Comparison of ENCODE assay signal across 1 cellular context in the genomic region with DNA sequence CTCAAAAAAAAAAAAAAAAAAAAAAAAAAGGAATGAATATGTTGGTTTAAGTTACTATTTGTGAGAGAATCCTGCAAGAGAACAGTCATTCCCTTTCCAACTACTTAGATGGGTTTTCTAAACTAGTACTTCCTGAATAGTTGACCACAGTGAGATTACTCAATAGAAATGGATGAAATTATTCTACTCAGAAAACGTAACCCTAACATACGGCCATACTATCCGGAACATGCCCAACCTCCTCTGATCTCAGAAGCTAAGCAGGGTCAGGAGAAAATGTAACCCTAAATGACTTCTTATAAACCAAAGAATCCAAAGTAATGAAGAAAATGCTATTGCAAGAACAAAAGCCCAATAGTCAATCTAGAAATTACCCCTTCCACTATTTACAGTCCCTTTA.
TF ChIP-seq lines count a peak whose summit lies in the region.

No MANE protein-coding gene starts in this region.

TF ChIP-seq in HepG2, 621 proteins besides CTCF, POLR2A, EP300 and RAD21:
- no peak for TF ChIP-seq NFKBIZ (CRISPR knock-in tag; IDR thresholded peaks at IDR 0.05)
- TF ChIP-seq MZF1 (CRISPR knock-in tag; IDR thresholded peaks at IDR 0.05; ENCODE audit: borderline replicate concordance), result no peak
- TF ChIP-seq, protein P1, sequence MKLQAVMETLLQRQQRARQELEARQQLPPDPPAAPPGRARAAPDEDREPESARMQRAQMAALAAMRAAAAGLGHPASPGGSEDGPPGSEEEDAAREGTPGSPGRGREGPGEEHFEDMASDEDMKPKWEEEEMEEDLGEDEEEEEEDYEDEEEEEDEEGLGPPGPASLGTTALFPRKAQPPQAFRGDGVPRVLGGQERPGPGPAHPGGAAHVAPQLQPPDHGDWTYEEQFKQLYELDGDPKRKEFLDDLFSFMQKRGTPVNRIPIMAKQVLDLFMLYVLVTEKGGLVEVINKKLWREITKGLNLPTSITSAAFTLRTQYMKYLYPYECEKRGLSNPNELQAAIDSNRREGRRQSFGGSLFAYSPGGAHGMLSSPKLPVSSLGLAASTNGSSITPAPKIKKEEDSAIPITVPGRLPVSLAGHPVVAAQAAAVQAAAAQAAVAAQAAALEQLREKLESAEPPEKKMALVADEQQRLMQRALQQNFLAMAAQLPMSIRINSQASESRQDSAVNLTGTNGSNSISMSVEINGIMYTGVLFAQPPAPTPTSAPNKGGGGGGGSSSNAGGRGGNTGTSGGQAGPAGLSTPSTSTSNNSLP (IDR thresholded peaks at IDR 0.05; ENCODE audit: low read depth, low read length), result no peak
- TF ChIP-seq MAF1 (CRISPR knock-in tag; IDR thresholded peaks at IDR 0.05; ENCODE audit: borderline replicate concordance), result no peak
- TF ChIP-seq ATF7-NPFF (CRISPR knock-in tag; IDR thresholded peaks at IDR 0.05; ENCODE audit: low read depth), result no peak
- TF ChIP-seq NR3C1 (CRISPR knock-in tag; IDR thresholded peaks at IDR 0.05), result no peak
- no peak for TF ChIP-seq NFRKB (IDR thresholded peaks at IDR 0.05)
- TF ChIP-seq ZC3H13 (CRISPR knock-in tag; IDR thresholded peaks at IDR 0.05), result no peak
- TF ChIP-seq, protein P2, sequence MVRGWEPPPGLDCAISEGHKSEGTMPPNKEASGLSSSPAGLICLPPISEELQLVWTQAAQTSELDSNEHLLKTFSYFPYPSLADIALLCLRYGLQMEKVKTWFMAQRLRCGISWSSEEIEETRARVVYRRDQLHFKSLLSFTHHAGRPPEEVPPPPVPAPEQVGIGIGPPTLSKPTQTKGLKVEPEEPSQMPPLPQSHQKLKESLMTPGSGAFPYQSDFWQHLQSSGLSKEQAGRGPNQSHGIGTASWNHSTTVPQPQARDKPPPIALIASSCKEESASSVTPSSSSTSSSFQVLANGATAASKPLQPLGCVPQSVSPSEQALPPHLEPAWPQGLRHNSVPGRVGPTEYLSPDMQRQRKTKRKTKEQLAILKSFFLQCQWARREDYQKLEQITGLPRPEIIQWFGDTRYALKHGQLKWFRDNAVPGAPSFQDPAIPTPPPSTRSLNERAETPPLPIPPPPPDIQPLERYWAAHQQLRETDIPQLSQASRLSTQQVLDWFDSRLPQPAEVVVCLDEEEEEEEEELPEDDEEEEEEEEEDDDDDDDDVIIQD (CRISPR knock-in tag; IDR thresholded peaks at IDR 0.05; ENCODE audit: low read depth), result no peak
- TF ChIP-seq, protein P3, sequence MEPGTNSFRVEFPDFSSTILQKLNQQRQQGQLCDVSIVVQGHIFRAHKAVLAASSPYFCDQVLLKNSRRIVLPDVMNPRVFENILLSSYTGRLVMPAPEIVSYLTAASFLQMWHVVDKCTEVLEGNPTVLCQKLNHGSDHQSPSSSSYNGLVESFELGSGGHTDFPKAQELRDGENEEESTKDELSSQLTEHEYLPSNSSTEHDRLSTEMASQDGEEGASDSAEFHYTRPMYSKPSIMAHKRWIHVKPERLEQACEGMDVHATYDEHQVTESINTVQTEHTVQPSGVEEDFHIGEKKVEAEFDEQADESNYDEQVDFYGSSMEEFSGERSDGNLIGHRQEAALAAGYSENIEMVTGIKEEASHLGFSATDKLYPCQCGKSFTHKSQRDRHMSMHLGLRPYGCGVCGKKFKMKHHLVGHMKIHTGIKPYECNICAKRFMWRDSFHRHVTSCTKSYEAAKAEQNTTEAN (CRISPR knock-in tag; conservative IDR thresholded peaks at IDR 0.05), result no peak
- TF ChIP-seq ZFP62 (CRISPR knock-in tag; IDR thresholded peaks at IDR 0.05), result no peak
- TF ChIP-seq ZFP82 (CRISPR knock-in tag; IDR thresholded peaks at IDR 0.05; ENCODE audit: borderline replicate concordance), result no peak
- TF ChIP-seq ZSCAN22 (CRISPR knock-in tag; IDR thresholded peaks at IDR 0.05), result no peak
TF ChIP-seq in HepG2: peak in this region for 0.
